In genomic region chr6:144729502-144729901, GRCh38 we compare ENCODE assay signal across 14 cellular contexts.
DNase-seq lines count a peak whose midpoint lies in the region; ATAC-seq, FAIRE-seq and TF ChIP-seq lines count a peak whose summit lies in the region.
"Had no signal": no experiment of that assay in that cellular context is flagged by ENCODE, and none has a peak within 500 bp of the region (broad histone marks: within the 10 kb centered on the region; RNA-seq: fewer than 3 reads in every experiment).

No MANE protein-coding gene starts in this region.

- peaks cover 18% of the 10 kb centered on the region for H3K36me3 Mint-ChIP-seq in WTC11

- peaks cover 2% of the 10 kb centered on the region; the same call in 1 of the 2 replicates for H3K9me3 Mint-ChIP-seq in WTC11

- TF ChIP-seq POLR2A in GM18505 (IDR thresholded peaks at IDR 0.05; ENCODE audit: borderline replicate concordance, extremely low read depth, insufficient read depth, insufficient read length) (no peak), erythroblast (IDR thresholded peaks at IDR 0.05; ENCODE audit: low read length) (no peak)

- POLR2A ChIA-PET in WTC11 (lab: Charles Lee), result no interaction called here

- CTCF ChIA-PET in WTC11 (lab: Charles Lee), result no interaction called here

- no peaks in the 10 kb centered on the region for H3K27me3 Mint-ChIP-seq in WTC11 (ENCODE audit: low read depth)
- H3K27me3 Mint-ChIP-seq: activated CD4-positive, alpha-beta T cell treated with anti-CD3 and anti-CD28 coated beads for 36 hours; CD4-positive, CD25-positive, alpha-beta regulatory T cell had no signal

- ATAC-seq in GM18505 (IDR thresholded peaks at IDR 0.05; ENCODE audit: unreplicated experiment) (peak; percentile 59), GM19397 (IDR thresholded peaks at IDR 0.05; ENCODE audit: unreplicated experiment) (peak; percentile 64), HG02973 (IDR thresholded peaks at IDR 0.05; ENCODE audit: unreplicated experiment) (peak; percentile 54), WTC11 (no peak)
- ATAC-seq: activated CD4-positive, alpha-beta T cell treated with anti-CD3 and anti-CD28 coated beads for 36 hours had no signal

- H3K27ac Mint-ChIP-seq in WTC11, result peak overlapping the region; percentile 25; the same call in 1 of the 2 replicates
- H3K27ac Mint-ChIP-seq: activated CD4-positive, alpha-beta T cell treated with anti-CD3 and anti-CD28 coated beads for 36 hours had no signal

- DNase-seq in WTC11 (ENCODE audit: low spot score) (no peak), HTR-8/SVneo (ENCODE audit: insufficient read length, low spot score) (no peak), Kasumi-1 (lab: John Stamatoyannopoulos, UW) (no peak), erythroblast (lab: John Stamatoyannopoulos, UW) (no peak)
- no peak for DNase-seq in stimulated activated naive CD4-positive, alpha-beta T cell treated with Interleukin-2 at 50 U/mL for 16 hours (lab: John Stamatoyannopoulos, UW)
- DNase-seq: activated CD4-positive, alpha-beta T cell treated with anti-CD3 and anti-CD28 coated beads for 36 hours; effector memory CD4-positive, alpha-beta T cell; hypothalamus; NCI-H446; SHP77 had no signal

- H3K4me1 Mint-ChIP-seq in WTC11, result peaks cover 47% of the 10 kb centered on the region

- FAIRE-seq in HTR-8/SVneo (lab: Jason Lieb, UNC), result no peak

- H3K4me3 Mint-ChIP-seq in WTC11, result no peak overlapping the region
- H3K4me3 Mint-ChIP-seq: activated CD4-positive, alpha-beta T cell treated with anti-CD3 and anti-CD28 coated beads for 36 hours had no signal

- no peak for TF ChIP-seq CTCF in WTC11 (IDR thresholded peaks at IDR 0.05)

TF ChIP-seq in WTC11, 78 proteins besides CTCF, POLR2A, EP300 and RAD21:
- TF ChIP-seq TEAD4 (CRISPR knock-in tag; IDR thresholded peaks at IDR 0.05), result no peak
- no peak for TF ChIP-seq SOX15 (CRISPR knock-in tag; IDR thresholded peaks at IDR 0.05)
- TF ChIP-seq ATF1 (CRISPR knock-in tag; IDR thresholded peaks at IDR 0.05), result no peak
- TF ChIP-seq, protein P1, sequence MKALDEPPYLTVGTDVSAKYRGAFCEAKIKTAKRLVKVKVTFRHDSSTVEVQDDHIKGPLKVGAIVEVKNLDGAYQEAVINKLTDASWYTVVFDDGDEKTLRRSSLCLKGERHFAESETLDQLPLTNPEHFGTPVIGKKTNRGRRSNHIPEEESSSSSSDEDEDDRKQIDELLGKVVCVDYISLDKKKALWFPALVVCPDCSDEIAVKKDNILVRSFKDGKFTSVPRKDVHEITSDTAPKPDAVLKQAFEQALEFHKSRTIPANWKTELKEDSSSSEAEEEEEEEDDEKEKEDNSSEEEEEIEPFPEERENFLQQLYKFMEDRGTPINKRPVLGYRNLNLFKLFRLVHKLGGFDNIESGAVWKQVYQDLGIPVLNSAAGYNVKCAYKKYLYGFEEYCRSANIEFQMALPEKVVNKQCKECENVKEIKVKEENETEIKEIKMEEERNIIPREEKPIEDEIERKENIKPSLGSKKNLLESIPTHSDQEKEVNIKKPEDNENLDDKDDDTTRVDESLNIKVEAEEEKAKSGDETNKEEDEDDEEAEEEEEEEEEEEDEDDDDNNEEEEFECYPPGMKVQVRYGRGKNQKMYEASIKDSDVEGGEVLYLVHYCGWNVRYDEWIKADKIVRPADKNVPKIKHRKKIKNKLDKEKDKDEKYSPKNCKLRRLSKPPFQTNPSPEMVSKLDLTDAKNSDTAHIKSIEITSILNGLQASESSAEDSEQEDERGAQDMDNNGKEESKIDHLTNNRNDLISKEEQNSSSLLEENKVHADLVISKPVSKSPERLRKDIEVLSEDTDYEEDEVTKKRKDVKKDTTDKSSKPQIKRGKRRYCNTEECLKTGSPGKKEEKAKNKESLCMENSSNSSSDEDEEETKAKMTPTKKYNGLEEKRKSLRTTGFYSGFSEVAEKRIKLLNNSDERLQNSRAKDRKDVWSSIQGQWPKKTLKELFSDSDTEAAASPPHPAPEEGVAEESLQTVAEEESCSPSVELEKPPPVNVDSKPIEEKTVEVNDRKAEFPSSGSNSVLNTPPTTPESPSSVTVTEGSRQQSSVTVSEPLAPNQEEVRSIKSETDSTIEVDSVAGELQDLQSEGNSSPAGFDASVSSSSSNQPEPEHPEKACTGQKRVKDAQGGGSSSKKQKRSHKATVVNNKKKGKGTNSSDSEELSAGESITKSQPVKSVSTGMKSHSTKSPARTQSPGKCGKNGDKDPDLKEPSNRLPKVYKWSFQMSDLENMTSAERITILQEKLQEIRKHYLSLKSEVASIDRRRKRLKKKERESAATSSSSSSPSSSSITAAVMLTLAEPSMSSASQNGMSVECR (CRISPR knock-in tag; IDR thresholded peaks at IDR 0.05; ENCODE audit: borderline replicate concordance), result no peak
